16 cellular contexts compared by ENCODE assay signal in genomic region chr4:162360369-162361149, GRCh38.
A peak's percentile ranks its signal among the peaks of the same experiment; 100 is the strongest.
DNase-seq lines count a peak whose midpoint lies in the region; ATAC-seq lines count a peak whose summit lies in the region.
"Had no signal": no experiment of that assay in that cellular context is flagged by ENCODE, and none has a peak within 500 bp of the region (broad histone marks: within the 10 kb centered on the region; RNA-seq: fewer than 3 reads in every experiment).

No MANE protein-coding gene starts in this region.

- ATAC-seq in GM18870 (IDR thresholded peaks at IDR 0.05; ENCODE audit: unreplicated experiment): peak; percentile 39
- peak; percentile 66 for ATAC-seq in GM19463 (IDR thresholded peaks at IDR 0.05; ENCODE audit: unreplicated experiment)
- peak; percentile 42 for ATAC-seq in HG02981 (IDR thresholded peaks at IDR 0.05; ENCODE audit: unreplicated experiment)
- no peak for ATAC-seq in GM21447 (IDR thresholded peaks at IDR 0.05; ENCODE audit: unreplicated experiment)
- ATAC-seq in GM18498 (IDR thresholded peaks at IDR 0.05; ENCODE audit: unreplicated experiment): no peak
- ATAC-seq: HCT116, K562 had no signal

- no peak for DNase-seq in NCI-H1105 (lab: John Stamatoyannopoulos, UW)
- no peak for DNase-seq in central memory CD4-positive, alpha-beta T cell
- DNase-seq: BE2C; CD4-positive, alpha-beta memory T cell; COR-L47; DND-41; GDM1; GM23248; Karpas-422 had no signal

Comparison
In these comparisons a context has a peak if more than half of its experiments do, and no peak if none do; other contexts are left out.
1. ATAC-seq: peak in GM18870 (single experiment), GM19463 (single experiment) and HG02981 (single experiment); none in GM21447 (single experiment) and GM18498 (single experiment).